In the genomic region with DNA sequence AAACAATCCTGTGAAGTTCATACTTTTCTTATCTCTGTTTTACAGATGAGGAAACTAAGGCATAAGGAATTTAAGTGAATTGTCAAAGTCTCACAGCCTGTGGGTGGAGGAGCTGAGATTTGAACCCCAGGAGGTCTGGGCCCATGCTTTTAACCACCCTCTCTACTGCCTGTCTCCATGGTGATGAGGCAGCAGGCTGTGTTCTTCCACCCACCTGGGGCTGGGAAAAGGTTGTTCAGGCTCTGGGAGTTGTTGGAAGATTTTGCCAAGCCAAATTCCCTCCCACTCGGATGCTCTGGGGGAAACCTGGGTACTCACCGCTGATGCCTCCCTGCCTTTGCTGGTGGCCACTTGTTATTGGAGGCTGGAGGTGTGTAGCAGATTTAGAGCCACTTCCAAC, we compare ENCODE assay signal across 1 cellular context.
TF ChIP-seq lines count a peak whose summit lies in the region.

No MANE protein-coding gene starts in this region.

TF ChIP-seq in GM12878, 131 proteins besides CTCF, POLR2A, EP300 and RAD21:
- TF ChIP-seq BRCA1 (IDR thresholded peaks at IDR 0.05; ENCODE audit: low read depth, low read length) (no peak), TBL1XR1 (IDR thresholded peaks at IDR 0.05; ENCODE audit: low read depth, low read length) (no peak), CHD1 (IDR thresholded peaks at IDR 0.05; ENCODE audit: low read depth, low read length) (no peak), ZNF207 (IDR thresholded peaks at IDR 0.05; ENCODE audit: borderline replicate concordance) (no peak), CEBPB (IDR thresholded peaks at IDR 0.05; ENCODE audit: borderline replicate concordance in 1 of 2, low read depth in 2 of 2, low read length in 2 of 2) (no peak), TCF12 (IDR thresholded peaks at IDR 0.05; ENCODE audit: low read depth, low read length) (no peak), ELK1 (IDR thresholded peaks at IDR 0.05; ENCODE audit: low read depth, low read length) (no peak)
